12 cellular contexts compared by ENCODE assay signal in the genomic region with DNA sequence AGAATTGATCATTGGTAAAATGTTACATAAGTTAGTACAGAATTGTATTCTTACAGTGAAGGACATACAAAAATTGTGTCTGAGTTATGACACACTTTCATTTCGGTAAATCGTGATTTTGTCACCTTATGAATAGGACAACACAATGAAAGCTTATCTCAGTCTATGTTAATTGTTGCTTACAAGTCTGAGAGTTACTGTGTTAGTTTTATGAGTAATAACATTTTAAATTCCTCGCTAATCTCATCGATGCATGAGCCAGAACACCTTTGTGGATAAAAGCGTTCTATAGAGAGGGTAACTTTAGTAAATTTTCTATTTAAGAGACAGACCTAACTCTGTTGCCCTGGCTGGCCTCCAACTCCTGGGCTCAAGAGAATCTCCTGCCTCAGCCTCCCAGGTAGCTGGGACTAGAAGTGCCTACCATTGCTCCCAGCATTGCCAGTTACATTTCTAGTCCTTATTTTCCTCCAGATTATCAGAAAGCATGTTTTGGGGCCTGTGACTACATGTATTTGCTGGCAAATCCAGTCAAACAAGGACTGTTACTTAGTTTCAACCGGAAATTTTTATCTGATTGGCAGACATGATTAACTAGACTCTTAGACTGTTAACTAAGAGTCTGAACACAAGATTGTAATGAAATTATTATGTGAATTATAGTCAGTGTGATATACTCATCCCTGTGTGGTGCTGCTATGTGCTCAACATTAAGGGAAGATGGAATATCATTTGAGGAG. TPM values are rescaled to one million over a fixed set of nuclear protein-coding genes. Genes with fewer than 3 reads are reported as not detected.
DNase-seq lines count a peak whose midpoint lies in the region; ATAC-seq, FAIRE-seq and TF ChIP-seq lines count a peak whose summit lies in the region.
"Had no signal": no experiment of that assay in that cellular context is flagged by ENCODE, and none has a peak within 500 bp of the region (broad histone marks: within the 10 kb centered on the region; RNA-seq: fewer than 3 reads in every experiment).

No MANE protein-coding gene starts in this region.

- CTCF ChIA-PET in mammary epithelial cell (lab: Charles Lee; ENCODE audit: low non-redundant PET): interaction anchor here (0.5 kb wide), 1 partner anchor 73 kb away, joined by 3 read pairs; no protein-coding TSS in a partner anchor

- H3K9me3 ChIP-seq in DND-41 (ENCODE audit: insufficient read depth, low read length, severe bottlenecking) (no peaks in the 10 kb centered on the region), mammary epithelial cell (replicated peaks; ENCODE audit: insufficient read depth, low read length) (no peaks in the 10 kb centered on the region), osteoblast (ENCODE audit: low read depth, low read length) (no peaks in the 10 kb centered on the region)

- H4K20me1 ChIP-seq in DND-41 (ENCODE audit: insufficient read depth, low read length) (peaks cover 77% of the 10 kb centered on the region), mammary epithelial cell (ENCODE audit: insufficient read depth, low read length) (peaks cover 41% of the 10 kb centered on the region), osteoblast (ENCODE audit: insufficient read depth, low read length) (peaks cover 68% of the 10 kb centered on the region)

- no peak for FAIRE-seq in GM19239 (lab: Jason Lieb, UNC)
- FAIRE-seq: small intestine had no signal

- H3K79me2 ChIP-seq in DND-41 (ENCODE audit: insufficient read depth, low read length): peaks cover 87% of the 10 kb centered on the region
- H3K79me2 ChIP-seq in mammary epithelial cell (ENCODE audit: insufficient read depth, low read length): peaks cover 80% of the 10 kb centered on the region
- H3K79me2 ChIP-seq in osteoblast (ENCODE audit: insufficient read depth, low read length): peaks cover 80% of the 10 kb centered on the region

- ATAC-seq in DND-41 (ENCODE audit: insufficient read depth, low read depth) (no peak), sciatic nerve (no peak)

- BruUV-seq in mammary epithelial cell (replicated peaks; lab: Mats Ljungman, UMichigan): no TSS peak

- peak overlapping the region; percentile 95 for H3K4me2 ChIP-seq in DND-41 (ENCODE audit: insufficient read depth, low read length)
- peak overlapping the region; percentile 93 for H3K4me2 ChIP-seq in mammary epithelial cell (ENCODE audit: insufficient read depth, low read depth, low read length)
- H3K4me2 ChIP-seq in osteoblast (ENCODE audit: insufficient read depth, low read length): peak overlapping the region; percentile 95

- WGBS in mammary epithelial cell (ENCODE audit: low coverage, missing lambda C conversion rate): 26% methylated on average over 6 of the region's 6 CpGs

- H3K27me3 ChIP-seq in DND-41 (ENCODE audit: insufficient read depth, low read length, poor library complexity): no peaks in the 10 kb centered on the region
- no peaks in the 10 kb centered on the region for H3K27me3 ChIP-seq in mammary epithelial cell (ENCODE audit: insufficient read depth, low read length)
- no peaks in the 10 kb centered on the region for H3K27me3 ChIP-seq in osteoblast (ENCODE audit: insufficient read depth, low read length)

- no peak for DNase-seq in DND-41
- DNase-seq in NB4 (ENCODE audit: low read depth): no peak
- DNase-seq in mammary epithelial cell: peak; percentile 27
- DNase-seq in osteoblast (ENCODE audit: insufficient read length, low spot score, missing footprints): no peak
- no peak for DNase-seq in sciatic nerve (ENCODE audit: low spot score)
- no peak for DNase-seq in NCI-H226
- DNase-seq in GM19239 (ENCODE audit: insufficient read length, low spot score): no peak
- DNase-seq: NCI-H510A treated with DMSO at 0.1 percent for 48 hours; small intestine; stimulated activated naive CD4-positive, alpha-beta T cell treated with Interleukin-2 at 50 U/mL for 16 hours; T-helper 9 cell had no signal

- H3K4me3 ChIP-seq in DND-41 (ENCODE audit: low read depth in 1 of 2, low read length in 2 of 2): no peak overlapping the region
- peak overlapping the region; percentile 98 for H3K4me3 ChIP-seq in NB4 (ENCODE audit: low read depth, low read length)
- H3K4me3 ChIP-seq in mammary epithelial cell (replicated peaks in 1 of 3; ENCODE audit: insufficient read depth in 1 of 3, low read depth in 2 of 3, low read length in 3 of 3): peak overlapping the region; percentile 5 to 80 (median 15)
- H3K4me3 ChIP-seq in osteoblast (ENCODE audit: insufficient read depth, low read length): no peak overlapping the region
- H3K4me3 ChIP-seq: lung had no signal

- TF ChIP-seq CTCF in DND-41 (IDR thresholded peaks at IDR 0.05; ENCODE audit: borderline replicate concordance, extremely low read depth, low read length, poor library complexity, severe bottlenecking): no peak
- no peak for TF ChIP-seq CTCF in NB4 (IDR thresholded peaks at IDR 0.05; ENCODE audit: low read depth, low read length)
- TF ChIP-seq CTCF in mammary epithelial cell (conservative IDR thresholded peaks at IDR 0.05 in 1 of 2, IDR thresholded peaks at IDR 0.05 in 1 of 2; ENCODE audit: extremely low read depth in 1 of 2, insufficient read depth in 1 of 2, low read depth in 1 of 2, low read length in 2 of 2): no peak
- no peak for TF ChIP-seq CTCF in osteoblast (IDR thresholded peaks at IDR 0.05; ENCODE audit: extremely low read depth, low read depth, low read length)

- in situ Hi-C loops in mammary epithelial cell (cut with MboI; ENCODE audit: low sequenced_read_pairs in 2 of 2): no loop called here

- H3K36me3 ChIP-seq in DND-41 (ENCODE audit: insufficient read depth, low read length) (peaks cover 26% of the 10 kb centered on the region), mammary epithelial cell (ENCODE audit: insufficient read depth, low read length) (peaks cover 7% of the 10 kb centered on the region), osteoblast (ENCODE audit: insufficient read depth, low read length) (peaks cover 7% of the 10 kb centered on the region)

- dilution Hi-C loops in mammary epithelial cell (cut with HindIII; ENCODE audit: low sequenced_read_pairs): no loop called here

- intact Hi-C loops in mammary epithelial cell (cut with micrococcal nuclease): loop anchor here (5.0 kb wide), 1 partner anchor 241 kb away; the partner anchor contains the start of gene FMO1
- intact Hi-C loops in sciatic nerve (cut with DNase I): no loop called here

- TF ChIP-seq POLR2A in NB4 (IDR thresholded peaks at IDR 0.05; ENCODE audit: extremely low read depth, insufficient read length): no peak

- H3K4me1 ChIP-seq in DND-41 (ENCODE audit: insufficient read depth, low read length) (peaks cover 37% of the 10 kb centered on the region), mammary epithelial cell (ENCODE audit: insufficient read depth, low read length) (peaks cover 13% of the 10 kb centered on the region), osteoblast (ENCODE audit: insufficient read depth, low read length) (peaks cover 20% of the 10 kb centered on the region)

- no peak overlapping the region for H3K27ac ChIP-seq in DND-41 (ENCODE audit: low read length)
- H3K27ac ChIP-seq in mammary epithelial cell (ENCODE audit: insufficient read depth, low read depth, low read length): no peak overlapping the region
- H3K27ac ChIP-seq in osteoblast (ENCODE audit: low read depth, low read length): peak overlapping the region; percentile 1

- H2AFZ ChIP-seq in DND-41 (ENCODE audit: low read depth, low read length) (no peak overlapping the region), mammary epithelial cell (ENCODE audit: low read depth, low read length) (no peak overlapping the region), osteoblast (ENCODE audit: low read length) (no peak overlapping the region)

- H3K9ac ChIP-seq in DND-41 (ENCODE audit: low read depth, low read length) (no peak overlapping the region), mammary epithelial cell (ENCODE audit: insufficient read depth, low read length) (no peak overlapping the region)

RNA-seq across cellular contexts. Expression of gene PRRC2C, which starts 3.0 kb away (rescaled TPM):
- total RNA-seq in mammary epithelial cell (100 to 1,000 TPM in 1 of 2 donors, 10 to 100 TPM in 1; 56.3 to 177 TPM), osteoblast (40.5 and 52.2 TPM in 2 replicates), sciatic nerve (182 TPM)
- 49.5 TPM for polyA plus RNA-seq in mammary epithelial cell
- 165 TPM for polyA minus RNA-seq in mammary epithelial cell

Comparison
In these comparisons a context has a peak if more than half of its experiments do, and no peak if none do; other contexts are left out.
1. H3K4me3 ChIP-seq: peak in NB4 (single experiment) and mammary epithelial cell (3 of 3); none in DND-41 (0 of 2) and osteoblast (single experiment).
2. Peak in every context shown above with its lines, with median percentiles within 50 percentile points of each other: H3K4me2 ChIP-seq.